ENCODE assay signal across 1 cellular context in the genomic region with DNA sequence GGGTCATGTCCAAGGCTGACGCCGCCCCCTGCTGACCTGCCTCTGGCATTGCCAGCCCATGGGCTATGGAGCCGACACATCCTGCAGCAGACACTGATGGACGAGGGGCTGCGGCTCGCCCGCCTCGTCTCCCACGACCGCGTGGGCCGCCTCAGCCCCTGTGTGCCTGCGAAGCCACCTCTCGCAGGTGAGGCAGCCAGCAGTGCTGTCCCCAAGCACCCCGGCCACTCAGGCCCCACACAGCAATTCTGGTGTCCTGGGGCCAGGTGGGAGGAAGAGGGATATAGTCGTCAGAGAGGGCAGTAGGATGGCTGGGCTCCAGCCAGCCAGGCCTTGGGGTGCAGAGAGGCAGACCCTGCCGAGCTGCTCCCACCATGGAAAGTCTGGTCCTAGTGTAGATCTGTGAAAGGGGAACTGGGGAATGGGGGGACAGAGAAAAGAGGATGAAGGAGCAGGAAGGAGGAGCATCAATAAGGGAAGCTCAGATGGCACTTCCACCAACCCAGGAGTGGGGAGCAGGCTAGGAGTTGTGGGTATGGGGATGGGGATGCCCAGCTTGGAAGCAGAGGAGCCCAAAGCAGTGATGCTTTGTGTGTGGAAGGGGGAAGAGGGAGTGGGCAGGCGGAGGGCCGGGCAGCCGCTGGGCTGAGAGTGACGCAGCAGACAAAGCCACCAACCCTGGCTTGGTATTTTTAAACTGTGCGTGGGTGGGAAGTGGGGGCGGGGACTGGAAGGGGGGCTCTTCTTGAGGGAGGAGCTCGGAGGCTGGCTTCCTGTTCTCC.
TF ChIP-seq lines count a peak whose summit lies in the region.

No MANE protein-coding gene starts in this region.

TF ChIP-seq in IMR-90, 13 proteins besides CTCF, POLR2A, EP300 and RAD21:
- TF ChIP-seq RFX5 (IDR thresholded peaks at IDR 0.05; ENCODE audit: low read depth, low read length) (no peak), NFE2L2 (IDR thresholded peaks at IDR 0.05; ENCODE audit: low read depth, low read length) (peak; percentile 47; the same call in 1 of the 2 replicates), SMC3 (IDR thresholded peaks at IDR 0.05; ENCODE audit: low read depth, low read length) (peak; percentile 45; the same call in 1 of the 2 replicates), BHLHE40 (IDR thresholded peaks at IDR 0.05; ENCODE audit: low read depth, low read length) (no peak), MAZ (IDR thresholded peaks at IDR 0.05; ENCODE audit: borderline replicate concordance, low read depth, low read length) (peak; percentile 84; the same call in 1 of the 2 replicates), MXI1 (IDR thresholded peaks at IDR 0.05; ENCODE audit: borderline replicate concordance, low read depth, low read length) (no peak), CHD1 (IDR thresholded peaks at IDR 0.05; ENCODE audit: low read depth, low read length) (no peak), RCOR1 (IDR thresholded peaks at IDR 0.05; ENCODE audit: insufficient replicate concordance, low read length) (no peak), CEBPB (IDR thresholded peaks at IDR 0.05; ENCODE audit: low read depth, low read length) (no peak), FOS (IDR thresholded peaks at IDR 0.05; ENCODE audit: low read depth, low read length) (no peak), MAFK (IDR thresholded peaks at IDR 0.05; ENCODE audit: low read depth, low read length) (no peak)
- TF ChIP-seq, protein P1, sequence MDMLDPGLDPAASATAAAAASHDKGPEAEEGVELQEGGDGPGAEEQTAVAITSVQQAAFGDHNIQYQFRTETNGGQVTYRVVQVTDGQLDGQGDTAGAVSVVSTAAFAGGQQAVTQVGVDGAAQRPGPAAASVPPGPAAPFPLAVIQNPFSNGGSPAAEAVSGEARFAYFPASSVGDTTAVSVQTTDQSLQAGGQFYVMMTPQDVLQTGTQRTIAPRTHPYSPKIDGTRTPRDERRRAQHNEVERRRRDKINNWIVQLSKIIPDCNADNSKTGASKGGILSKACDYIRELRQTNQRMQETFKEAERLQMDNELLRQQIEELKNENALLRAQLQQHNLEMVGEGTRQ (IDR thresholded peaks at IDR 0.05; ENCODE audit: low read depth, low read length) = no peak
- TF ChIP-seq, protein P2, sequence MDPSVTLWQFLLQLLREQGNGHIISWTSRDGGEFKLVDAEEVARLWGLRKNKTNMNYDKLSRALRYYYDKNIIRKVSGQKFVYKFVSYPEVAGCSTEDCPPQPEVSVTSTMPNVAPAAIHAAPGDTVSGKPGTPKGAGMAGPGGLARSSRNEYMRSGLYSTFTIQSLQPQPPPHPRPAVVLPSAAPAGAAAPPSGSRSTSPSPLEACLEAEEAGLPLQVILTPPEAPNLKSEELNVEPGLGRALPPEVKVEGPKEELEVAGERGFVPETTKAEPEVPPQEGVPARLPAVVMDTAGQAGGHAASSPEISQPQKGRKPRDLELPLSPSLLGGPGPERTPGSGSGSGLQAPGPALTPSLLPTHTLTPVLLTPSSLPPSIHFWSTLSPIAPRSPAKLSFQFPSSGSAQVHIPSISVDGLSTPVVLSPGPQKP (IDR thresholded peaks at IDR 0.05; ENCODE audit: borderline replicate concordance, low read depth, low read length) = no peak
